Comparison of ENCODE assay signal across 12 cellular contexts in the genomic region with DNA sequence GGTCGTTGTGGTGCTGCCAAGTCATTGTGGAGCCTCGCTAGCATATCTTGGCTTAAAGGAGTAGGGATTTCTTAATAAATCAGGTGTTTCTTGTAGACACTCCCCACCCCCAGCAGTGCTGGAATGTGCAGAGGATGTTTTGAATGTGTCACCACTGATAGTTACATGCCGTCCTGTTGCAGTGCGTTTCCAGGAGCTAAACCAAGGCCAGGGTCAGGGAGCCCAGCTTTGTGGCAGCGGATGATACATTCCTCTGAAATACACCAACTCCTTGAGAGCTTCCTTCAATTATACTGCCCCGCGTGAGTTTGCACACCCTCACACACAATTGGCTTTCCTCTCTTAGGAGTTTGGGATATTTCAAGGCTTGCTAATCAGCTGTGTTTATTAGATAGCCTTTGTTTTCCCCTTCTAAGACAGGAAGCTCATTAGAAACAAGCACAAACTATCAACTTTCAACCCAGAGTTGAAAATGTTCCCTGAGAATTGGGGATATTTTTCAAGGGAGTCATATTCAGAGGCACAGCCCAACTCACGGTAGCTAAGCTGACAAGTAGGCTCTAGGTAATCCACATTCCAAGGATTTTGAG.
DNase-seq lines count a peak whose midpoint lies in the region; TF ChIP-seq lines count a peak whose summit lies in the region.
"Had no signal": no experiment of that assay in that cellular context is flagged by ENCODE, and none has a peak within 500 bp of the region (broad histone marks: within the 10 kb centered on the region; RNA-seq: fewer than 3 reads in every experiment).

No MANE protein-coding gene starts in this region.

- no peaks in the 10 kb centered on the region for H4K20me1 ChIP-seq in smooth muscle cell (ENCODE audit: low read depth)

- TF ChIP-seq EP300 in Ishikawa (IDR thresholded peaks at IDR 0.05; ENCODE audit: borderline replicate concordance): no peak

- H3K4me1 ChIP-seq in smooth muscle cell (ENCODE audit: low read depth): peaks cover 2% of the 10 kb centered on the region

- no peaks in the 10 kb centered on the region for H3F3A ChIP-seq in smooth muscle cell (ENCODE audit: low read depth)

- 49% methylated on average over 8 of the region's 8 CpGs for WGBS in smooth muscle cell (ENCODE audit: low lambda C conversion rate)

- TF ChIP-seq CTCF in kidney epithelial cell (IDR thresholded peaks at IDR 0.05; ENCODE audit: insufficient read depth, low read length, poor library complexity, severe bottlenecking) (no peak), smooth muscle cell (IDR thresholded peaks at IDR 0.05; ENCODE audit: borderline replicate concordance, insufficient read depth, poor library complexity, severe bottlenecking) (no peak), type B pancreatic cell (conservative IDR thresholded peaks at IDR 0.05) (no peak)

- no peak for TF ChIP-seq RAD21 in Ishikawa (IDR thresholded peaks at IDR 0.05; ENCODE audit: low read depth)

- no peaks in the 10 kb centered on the region for H3K9me3 ChIP-seq in smooth muscle cell (replicated peaks; ENCODE audit: low read depth)

- H3K27me3 Mint-ChIP-seq in type B pancreatic cell: no peaks in the 10 kb centered on the region
- H3K27me3 Mint-ChIP-seq: dendritic cell treated with granulocyte-macrophage colony-stimulating factor and Interleukin-4, amounts not matched to agents 40 ng/mL and 50 ng/mL, for 4 days had no signal

- H3K4me1 Mint-ChIP-seq in type B pancreatic cell (ENCODE audit: unreplicated experiment): no peaks in the 10 kb centered on the region
- H3K4me1 Mint-ChIP-seq: IgD-negative memory B cell had no signal

- no peaks in the 10 kb centered on the region for H3K79me2 ChIP-seq in smooth muscle cell (ENCODE audit: low read depth)

- no peak overlapping the region for H2AFZ ChIP-seq in smooth muscle cell (ENCODE audit: low read depth)

- no peak overlapping the region for H3K4me3 Mint-ChIP-seq in type B pancreatic cell
- H3K4me3 Mint-ChIP-seq: dendritic cell treated with granulocyte-macrophage colony-stimulating factor and Interleukin-4, amounts not matched to agents 40 ng/mL and 50 ng/mL, for 4 days; IgD-negative memory B cell; neural crest cell had no signal

- peak overlapping the region; percentile 13 for H3K27ac ChIP-seq in smooth muscle cell (ENCODE audit: low read depth)

- no peaks in the 10 kb centered on the region for H3K27me3 ChIP-seq in kidney epithelial cell (ENCODE audit: control insufficient read depth, insufficient read depth, low read length)
- H3K27me3 ChIP-seq in smooth muscle cell (ENCODE audit: low read depth): no peaks in the 10 kb centered on the region

- no peak overlapping the region for H3K4me3 ChIP-seq in kidney epithelial cell (ENCODE audit: low read depth, low read length)
- H3K4me3 ChIP-seq in smooth muscle cell: no peak overlapping the region

- no peak overlapping the region for H3K9ac ChIP-seq in smooth muscle cell (ENCODE audit: low read depth)

- peak overlapping the region; percentile 10 for H3K4me2 ChIP-seq in smooth muscle cell

- no peaks in the 10 kb centered on the region for H3K9me3 Mint-ChIP-seq in type B pancreatic cell
- H3K9me3 Mint-ChIP-seq: dendritic cell treated with granulocyte-macrophage colony-stimulating factor and Interleukin-4, amounts not matched to agents 40 ng/mL and 50 ng/mL, for 4 days; IgD-negative memory B cell; neural crest cell had no signal

- DNase-seq in dermis microvascular lymphatic vessel endothelial cell (ENCODE audit: low read depth in 2 of 2): peak; percentile 45 to 97
- DNase-seq in kidney epithelial cell (ENCODE audit: low read depth): peak; percentile 57
- DNase-seq in smooth muscle cell (lab: John Stamatoyannopoulos, UW; ENCODE audit: unreplicated experiment): no peak
- no peak for DNase-seq in type B pancreatic cell (ENCODE audit: extremely low spot score, unreplicated experiment)
- no peak for DNase-seq in MV-4-11 (lab: John Stamatoyannopoulos, UW)
- no peak for DNase-seq in NCI-H2081 (lab: John Stamatoyannopoulos, UW)
- no peak for DNase-seq in NCI-H446 (lab: John Stamatoyannopoulos, UW)
- DNase-seq: activated CD4-positive, CD25-positive, alpha-beta regulatory T cell had no signal

- H3K27ac Mint-ChIP-seq in type B pancreatic cell: no peak overlapping the region
- H3K27ac Mint-ChIP-seq: dendritic cell treated with granulocyte-macrophage colony-stimulating factor and Interleukin-4, amounts not matched to agents 40 ng/mL and 50 ng/mL, for 4 days; IgD-negative memory B cell had no signal

- H3K36me3 ChIP-seq in kidney epithelial cell (ENCODE audit: control insufficient read depth, insufficient read depth, low read length) (no peaks in the 10 kb centered on the region), smooth muscle cell (ENCODE audit: low read depth) (no peaks in the 10 kb centered on the region)

- H3K36me3 Mint-ChIP-seq in type B pancreatic cell: no peaks in the 10 kb centered on the region
- H3K36me3 Mint-ChIP-seq: IgD-negative memory B cell had no signal

TF ChIP-seq in Ishikawa, 13 proteins besides CTCF, POLR2A, EP300 and RAD21:
- TF ChIP-seq ZBTB7A (IDR thresholded peaks at IDR 0.05; ENCODE audit: low read depth) (no peak), TEAD4 (IDR thresholded peaks at IDR 0.05) (peak; percentile 68)

Comparison
In these comparisons a context has a peak if more than half of its experiments do, and no peak if none do; other contexts are left out.
1. DNase-seq: peak in dermis microvascular lymphatic vessel endothelial cell (2 of 2) and kidney epithelial cell (single experiment); none in smooth muscle cell (single experiment), type B pancreatic cell (single experiment), MV-4-11 (single experiment), NCI-H2081 (0 of 2) and NCI-H446 (0 of 2).